In the genomic region with DNA sequence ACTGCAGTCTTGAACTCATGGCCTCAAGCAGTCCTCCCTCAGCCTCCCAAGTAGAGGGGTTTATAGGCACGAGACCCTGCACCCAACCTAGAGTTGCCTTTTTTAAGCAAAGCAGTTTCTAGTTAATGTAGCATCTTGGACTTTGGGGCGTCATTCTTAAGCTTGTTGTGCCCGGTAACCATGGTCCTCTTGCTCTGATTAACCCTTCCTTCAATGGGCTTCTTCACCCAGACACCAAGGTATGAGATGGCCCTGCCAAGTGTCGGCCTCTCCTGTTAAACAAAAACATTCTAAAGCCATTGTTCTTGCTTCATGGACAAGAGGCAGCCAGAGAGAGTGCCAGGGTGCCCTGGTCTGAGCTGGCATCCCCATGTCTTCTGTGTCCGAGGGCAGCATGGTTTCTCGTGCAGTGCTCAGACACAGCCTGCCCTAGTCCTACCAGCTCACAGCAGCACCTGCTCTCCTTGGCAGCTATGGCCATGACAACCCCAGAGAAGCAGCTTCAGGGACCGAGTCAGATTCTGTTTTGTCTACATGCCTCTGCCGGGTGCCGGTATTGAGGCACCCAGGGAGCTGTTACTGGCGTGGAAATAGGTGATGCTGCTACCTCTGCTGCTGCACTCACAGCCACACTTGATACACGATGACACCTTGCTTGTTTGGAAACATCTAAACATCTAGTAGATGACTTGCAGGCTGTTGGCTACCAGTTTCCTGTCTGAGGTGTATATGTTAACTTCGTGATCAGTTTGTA, we compare ENCODE assay signal across 11 cellular contexts. TPM values are rescaled to one million over a fixed set of nuclear protein-coding genes. Genes with fewer than 3 reads are reported as not detected.
DNase-seq lines count a peak whose midpoint lies in the region; ATAC-seq, FAIRE-seq and TF ChIP-seq lines count a peak whose summit lies in the region.
"Had no signal": no experiment of that assay in that cellular context is flagged by ENCODE, and none has a peak within 500 bp of the region (broad histone marks: within the 10 kb centered on the region; RNA-seq: fewer than 3 reads in every experiment).

No MANE protein-coding gene starts in this region.

- no peak for DNase-seq in BE2C
- no peak for DNase-seq in GM12892 (ENCODE audit: insufficient read length)
- DNase-seq in T-cell = no peak
- no peak for DNase-seq in fibroblast of the aortic adventitia (ENCODE audit: low read depth)
- DNase-seq in posterior vena cava (ENCODE audit: low spot score) = no peak
- no peak for DNase-seq in NCI-H128 (lab: John Stamatoyannopoulos, UW; ENCODE audit: unreplicated experiment)
- DNase-seq in iPS-NIHi11 (ENCODE audit: low spot score) = no peak
- DNase-seq in NCI-H69 (lab: John Stamatoyannopoulos, UW) = no peak
- DNase-seq: GDM1, NCI-H446 had no signal

- CTCF ChIA-PET in T-cell (lab: Charles Lee) = no interaction called here

- FAIRE-seq in GM12892 (lab: Jason Lieb, UNC) = no peak
- FAIRE-seq: colon had no signal

- H3K4me3 ChIP-seq in BE2C (ENCODE audit: low read depth, low read length) (peak overlapping the region; percentile 99), fibroblast of the aortic adventitia (ENCODE audit: low read depth, low read length) (peak overlapping the region; percentile 14)

- H3K4me1 ChIP-seq in BE2C = peaks cover 16% of the 10 kb centered on the region

- no peaks in the 10 kb centered on the region for H3K27me3 Mint-ChIP-seq in T-cell

- intact Hi-C loops in posterior vena cava (cut with DNase I) = no loop called here

- no peak for TF ChIP-seq CTCF in BE2C (IDR thresholded peaks at IDR 0.05; ENCODE audit: low read depth, low read length)
- TF ChIP-seq CTCF in fibroblast of the aortic adventitia (IDR thresholded peaks at IDR 0.05; ENCODE audit: insufficient read depth, low read length) = no peak

- TF ChIP-seq POLR2A in GM12892 (IDR thresholded peaks at IDR 0.05; ENCODE audit: low read depth, low read length) = peak; percentile 29

- H3K9me3 ChIP-seq in BE2C = no peaks in the 10 kb centered on the region

- H3K4me3 Mint-ChIP-seq in T-cell = peak overlapping the region in 1 of 3 donors; percentile 68

- POLR2A ChIA-PET in T-cell (lab: Charles Lee) = no interaction called here

- H3K27me3 ChIP-seq in BE2C = no peaks in the 10 kb centered on the region

- no peak for ATAC-seq in T-cell (replicated peaks in 1 of 4)

- peaks cover 53 to 64% (median 56%) of the 10 kb centered on the region in 3 donors for H3K4me1 Mint-ChIP-seq in T-cell

- peaks cover 34% of the 10 kb centered on the region for H3K36me3 Mint-ChIP-seq in T-cell

- peaks cover 43% of the 10 kb centered on the region for H3K36me3 ChIP-seq in BE2C

- H3K27ac Mint-ChIP-seq in T-cell = peak overlapping the region; percentile 22 to 73

- no peaks in the 10 kb centered on the region for H3K9me3 Mint-ChIP-seq in T-cell

RNA-seq across cellular contexts. Expression of a gene that starts 3.3 kb away (rescaled TPM):
- 3,732 TPM for polyA plus RNA-seq in BE2C (2012; ENCODE audit: insufficient read depth, insufficient read length, low read depth)
- polyA plus RNA-seq in GM12892 (2012; ENCODE audit: missing spikeins) = 4,006 TPM
- 1,000 to 10,000 TPM; 4,444 to 6,530 (median 5,942) TPM for total RNA-seq in T-cell
- total RNA-seq in fibroblast of the aortic adventitia (ENCODE audit: low replicate concordance) = 3,215 and 3,366 TPM in 2 replicates
- total RNA-seq in posterior vena cava = 1,000 to 10,000 TPM; 1,338 to 1,459 TPM

RNA-seq across cellular contexts. Expression of a gene that starts 11.7 kb away (rescaled TPM):
- polyA plus RNA-seq in BE2C (2012; ENCODE audit: insufficient read depth, insufficient read length, low read depth) = 14.5 TPM
- polyA plus RNA-seq in GM12892 (2012; ENCODE audit: missing spikeins) = 51.5 TPM
- total RNA-seq in T-cell (1 to 10 TPM; 1.9 to 8.7 (median 5.1) TPM), fibroblast of the aortic adventitia (ENCODE audit: low replicate concordance) (0.65 and 13.1 TPM in 2 replicates), posterior vena cava (under 1 TPM in 1 of 2 donors, not detected in 1; 0.71 TPM)

RNA-seq across cellular contexts. Expression of a gene that starts 49.6 kb away (rescaled TPM):
- polyA plus RNA-seq in BE2C (2012; ENCODE audit: insufficient read depth, insufficient read length, low read depth) = 0.91 TPM
- not detected for polyA plus RNA-seq in GM12892 (2012; ENCODE audit: missing spikeins)
- total RNA-seq in T-cell (under 1 TPM in 1 of 5 donors, not detected in 4; 0.18 TPM), fibroblast of the aortic adventitia (ENCODE audit: low replicate concordance) (not detected in 2 replicates), posterior vena cava (under 1 TPM in 1 of 2 donors, not detected in 1; 0.79 TPM)

RNA-seq across cellular contexts. Expression of a gene that starts 55.6 kb away (rescaled TPM):
- 59.3 TPM for polyA plus RNA-seq in BE2C (2012; ENCODE audit: insufficient read depth, insufficient read length, low read depth)
- 80.0 TPM for polyA plus RNA-seq in GM12892 (2012; ENCODE audit: missing spikeins)
- 100 to 1,000 TPM; 161 to 203 (median 184) TPM for total RNA-seq in T-cell
- 78.1 and 98.7 TPM in 2 replicates for total RNA-seq in fibroblast of the aortic adventitia (ENCODE audit: low replicate concordance)
- total RNA-seq in posterior vena cava = 10 to 100 TPM; 64.1 to 65.2 TPM
